9 cellular contexts compared by ENCODE assay signal in genomic region chr9:96942181-96942580, GRCh38. TPM values are rescaled to one million over a fixed set of nuclear protein-coding genes. Genes with fewer than 3 reads are reported as not detected.
DNase-seq lines count a peak whose midpoint lies in the region; ATAC-seq, FAIRE-seq and TF ChIP-seq lines count a peak whose summit lies in the region.
"Not testable (repeated sequence)": the region's sequence is repeated elsewhere in the genome, so short reads cannot be mapped to it uniquely, and the experiment has no call there.
"Had no signal": no experiment of that assay in that cellular context is flagged by ENCODE, and none has a peak within 500 bp of the region (broad histone marks: within the 10 kb centered on the region; RNA-seq: fewer than 3 reads in every experiment).

No MANE protein-coding gene starts in this region.

- H3K23me2 ChIP-seq in H1 (ENCODE audit: low read depth, low read length) = not testable (repeated sequence)

- H3K4me1 ChIP-seq in GM23338 (ENCODE audit: insufficient read depth); H1 (replicated peaks in 1 of 4; ENCODE audit: control insufficient read depth in 3 of 4, insufficient read depth in 4 of 4, low read length in 3 of 4); lower lobe of right lung; pancreas: not testable (repeated sequence)

- not testable (repeated sequence) for H4K20me1 ChIP-seq in GM23338 (replicated peaks; ENCODE audit: insufficient read depth); H1 (replicated peaks in 1 of 2; ENCODE audit: control insufficient read depth in 1 of 2, insufficient read depth in 2 of 2, low read length in 2 of 2)

- H3K9me3 ChIP-seq in H1 (ENCODE audit: insufficient read depth in 2 of 2, low read depth in 1 of 2, low read length in 1 of 2); lower lobe of right lung; pancreas: not testable (repeated sequence)

- not testable (repeated sequence) for TF ChIP-seq POLR2A in H1 (IDR thresholded peaks at IDR 0.05; ENCODE audit: control extremely low read depth in 1 of 2, low read depth in 2 of 2, low read length in 2 of 2)

- H2AFZ ChIP-seq in GM23338; H1 (ENCODE audit: low read length): not testable (repeated sequence)

- DNase-seq in GM23338 (ENCODE audit: low spot score); activated CD8-positive, alpha-beta T cell treated with anti-CD3 and anti-CD28 coated beads, Interleukin-2, amount 10 ng/mL, durations not matched to agents 7 days and 5 days; activated naive CD8-positive, alpha-beta T cell treated with anti-CD3 and anti-CD28 coated beads, Interleukin-2, amount 50 U/mL, for 24 hours; H1 (ENCODE audit: low read depth in 1 of 2, low spot score in 2 of 2); left colon; lower lobe of right lung; pancreas: not testable (repeated sequence)

- not testable (repeated sequence) for H2BK15ac ChIP-seq in H1 (ENCODE audit: low read length)

- not testable (repeated sequence) for H3K14ac ChIP-seq in H1 (ENCODE audit: insufficient read length)

- H2BK12ac ChIP-seq in H1 (ENCODE audit: low read depth, low read length) = not testable (repeated sequence)

- H2AK5ac ChIP-seq in H1 (ENCODE audit: low read depth, low read length) = not testable (repeated sequence)

- H4K91ac ChIP-seq in H1 (replicated peaks; ENCODE audit: insufficient read length, low read length) = not testable (repeated sequence)

- not testable (repeated sequence) for H3K36me3 Mint-ChIP-seq in GM23338 (ENCODE audit: low read depth); activated CD8-positive, alpha-beta T cell treated with anti-CD3 and anti-CD28 coated beads, Interleukin-2, amount 10 ng/mL, durations not matched to agents 7 days and 5 days (ENCODE audit: low read depth); activated naive CD8-positive, alpha-beta T cell treated with anti-CD3 and anti-CD28 coated beads, Interleukin-2, amount 50 U/mL, for 24 hours (ENCODE audit: low read depth)

- not testable (repeated sequence) for H3K18ac ChIP-seq in H1 (ENCODE audit: extremely low read depth, low read length)

- not testable (repeated sequence) for H3K4me1 Mint-ChIP-seq in GM23338; activated CD8-positive, alpha-beta T cell treated with anti-CD3 and anti-CD28 coated beads, Interleukin-2, amount 10 ng/mL, durations not matched to agents 7 days and 5 days (ENCODE audit: low read depth); activated naive CD8-positive, alpha-beta T cell treated with anti-CD3 and anti-CD28 coated beads, Interleukin-2, amount 50 U/mL, for 24 hours

- FAIRE-seq in H1 (lab: Jason Lieb, UNC) = peak; percentile 39
- not testable (repeated sequence) for FAIRE-seq in pancreas (lab: Jason Lieb, UNC)

- H3K23ac ChIP-seq in H1 (ENCODE audit: insufficient read length) = not testable (repeated sequence)

- not testable (repeated sequence) for TF ChIP-seq EP300 in H1 (IDR thresholded peaks at IDR 0.05; ENCODE audit: borderline replicate concordance in 1 of 2, low read depth in 2 of 2, low read length in 2 of 2)

- not testable (repeated sequence) for H3K27me3 Mint-ChIP-seq in GM23338 (ENCODE audit: insufficient read depth, low read depth, poor library complexity); activated CD8-positive, alpha-beta T cell treated with anti-CD3 and anti-CD28 coated beads, Interleukin-2, amount 10 ng/mL, durations not matched to agents 7 days and 5 days (ENCODE audit: low read depth); activated naive CD8-positive, alpha-beta T cell treated with anti-CD3 and anti-CD28 coated beads, Interleukin-2, amount 50 U/mL, for 24 hours

- not testable (repeated sequence) for H3K27ac Mint-ChIP-seq in GM23338; activated CD8-positive, alpha-beta T cell treated with anti-CD3 and anti-CD28 coated beads, Interleukin-2, amount 10 ng/mL, durations not matched to agents 7 days and 5 days; activated naive CD8-positive, alpha-beta T cell treated with anti-CD3 and anti-CD28 coated beads, Interleukin-2, amount 50 U/mL, for 24 hours

- H2BK120ac ChIP-seq in H1 (replicated peaks; ENCODE audit: low read depth, low read length) = not testable (repeated sequence)

- not testable (repeated sequence) for TF ChIP-seq RAD21 in H1 (IDR thresholded peaks at IDR 0.05 in 1 of 2, conservative IDR thresholded peaks at IDR 0.05 in 1 of 2; ENCODE audit: low read depth in 2 of 2, low read length in 2 of 2)

- POLR2A ChIA-PET in activated CD8-positive, alpha-beta T cell treated with anti-CD3 and anti-CD28 coated beads, Interleukin-2, amount 10 ng/mL, durations not matched to agents 7 days and 5 days (lab: Charles Lee); H1 (lab: Charles Lee; ENCODE audit: partially characterized antibody): not testable (repeated sequence)

- not testable (repeated sequence) for TF ChIP-seq CTCF in GM23338 (conservative IDR thresholded peaks at IDR 0.05; ENCODE audit: low read depth in 2 of 2); H1 (IDR thresholded peaks at IDR 0.05; ENCODE audit: control extremely low read depth in 1 of 3, insufficient read depth in 1 of 3, low read depth in 1 of 3, low read length in 3 of 3); lower lobe of right lung (IDR thresholded peaks at IDR 0.05); pancreas (IDR thresholded peaks at IDR 0.05)

- H3K27me3 ChIP-seq in GM23338 (ENCODE audit: insufficient read depth); H1 (replicated peaks in 1 of 4; ENCODE audit: control insufficient read depth in 3 of 4, extremely low read depth in 1 of 4, insufficient read depth in 3 of 4, low read length in 3 of 4); lower lobe of right lung (ENCODE audit: low read depth); pancreas: not testable (repeated sequence)

- peak; percentile 86 for ATAC-seq in GM23338
- peak; percentile 64 for ATAC-seq in activated CD8-positive, alpha-beta T cell treated with anti-CD3 and anti-CD28 coated beads, Interleukin-2, amount 10 ng/mL, durations not matched to agents 7 days and 5 days
- ATAC-seq in activated naive CD8-positive, alpha-beta T cell treated with anti-CD3 and anti-CD28 coated beads, Interleukin-2, amount 50 U/mL, for 24 hours = peak; percentile 14
- ATAC-seq in left colon = peak; percentile 25
- peak; percentile 50 to 58 for ATAC-seq in lower lobe of right lung
- ATAC-seq in pancreas = peak in 3 of 4 donors; percentile 45 to 57 (median 53)

- H3K36me3 ChIP-seq in GM23338 (ENCODE audit: insufficient read depth); H1 (ENCODE audit: control insufficient read depth in 2 of 4, insufficient read depth in 4 of 4, low read length in 3 of 4); lower lobe of right lung; pancreas: not testable (repeated sequence)

- H3K4me2 ChIP-seq in GM23338; H1 (ENCODE audit: insufficient read depth in 1 of 2, low read depth in 2 of 2, low read length in 2 of 2): not testable (repeated sequence)

- H3F3A ChIP-seq in GM23338 (replicated peaks; ENCODE audit: low read depth) = not testable (repeated sequence)

- H3K4me3 Mint-ChIP-seq in GM23338; activated CD8-positive, alpha-beta T cell treated with anti-CD3 and anti-CD28 coated beads, Interleukin-2, amount 10 ng/mL, durations not matched to agents 7 days and 5 days; activated naive CD8-positive, alpha-beta T cell treated with anti-CD3 and anti-CD28 coated beads, Interleukin-2, amount 50 U/mL, for 24 hours: not testable (repeated sequence)

- H3K9me3 Mint-ChIP-seq in GM23338; activated CD8-positive, alpha-beta T cell treated with anti-CD3 and anti-CD28 coated beads, Interleukin-2, amount 10 ng/mL, durations not matched to agents 7 days and 5 days (ENCODE audit: insufficient read depth); activated naive CD8-positive, alpha-beta T cell treated with anti-CD3 and anti-CD28 coated beads, Interleukin-2, amount 50 U/mL, for 24 hours: not testable (repeated sequence)

- not testable (repeated sequence) for H3K56ac ChIP-seq in H1 (replicated peaks; ENCODE audit: insufficient read length, low read depth, low read length)

- H4K5ac ChIP-seq in H1 (ENCODE audit: insufficient read length, low read depth, low read length) = not testable (repeated sequence)

- not testable (repeated sequence) for H3K9ac ChIP-seq in H1 (replicated peaks in 1 of 4; ENCODE audit: extremely low read depth in 1 of 4, low read depth in 3 of 4, low read length in 3 of 4)

- WGBS in H1 (ENCODE audit: extremely low coverage in 1 of 2, insufficient coverage in 1 of 2, insufficient read length in 1 of 2, insufficient replicate concordance in 2 of 2, low coverage in 1 of 2, low lambda C conversion rate in 2 of 2, missing lambda C conversion rate in 1 of 2), 2 experiments = no CpG with 5 or more reads among the region's 4 CpGs
- 80% methylated on average over 1 of the region's 4 CpGs; no CpG with 5 or more reads in 1 of the 2 donors for WGBS in pancreas, 2 donors

- not testable (repeated sequence) for H2BK5ac ChIP-seq in H1 (ENCODE audit: low read depth, low read length)

- not testable (repeated sequence) for H4K8ac ChIP-seq in H1 (ENCODE audit: extremely low read depth, insufficient read depth, low read length)

- not testable (repeated sequence) for H3K4me3 ChIP-seq in GM23338; H1 (ENCODE audit: extremely low read depth in 1 of 4, insufficient read depth in 2 of 4, low read depth in 3 of 4, low read length in 4 of 4); lower lobe of right lung; pancreas

- H3K9me2 ChIP-seq in GM23338 (ENCODE audit: insufficient read depth) = not testable (repeated sequence)

- H3K79me1 ChIP-seq in H1 (ENCODE audit: low read depth, low read length) = not testable (repeated sequence)

- not testable (repeated sequence) for H3K27ac ChIP-seq in GM23338 (ENCODE audit: low read depth); H1 (ENCODE audit: low read depth, low read length); lower lobe of right lung; pancreas

- intact Hi-C loops in left colon (cut with DNase I, micrococcal nuclease); lower lobe of right lung (cut with DNase I); pancreas (cut with DNase I): not testable (repeated sequence)

- H3K79me2 ChIP-seq in GM23338 (replicated peaks; ENCODE audit: insufficient read depth); H1 (ENCODE audit: control insufficient read depth in 1 of 2, insufficient read depth in 2 of 2, low read length in 2 of 2): not testable (repeated sequence)

- CTCF ChIA-PET in activated CD8-positive, alpha-beta T cell treated with anti-CD3 and anti-CD28 coated beads, Interleukin-2, amount 10 ng/mL, durations not matched to agents 7 days and 5 days (lab: Charles Lee); H1 (lab: Charles Lee; ENCODE audit: partially characterized antibody): not testable (repeated sequence)

- not testable (repeated sequence) for H3K4ac ChIP-seq in H1 (replicated peaks; ENCODE audit: insufficient read length, low read depth, low read length)

- not testable (repeated sequence) for H2BK20ac ChIP-seq in H1 (ENCODE audit: low read length)

RNA-seq across cellular contexts. Expression of gene NUTM2G, which starts 13.5 kb away (rescaled TPM):
- total RNA-seq in GM23338 (2014; rRNA removed; shearing (Covaris generic)) = 0.54 and 1.6 TPM in 2 replicates
- polyA plus RNA-seq in GM23338 (2016; fragmentation: Nextera tagmentation; extraction: Ambion mirVana) (0.70 and 0.76 TPM in 2 replicates), H1 (2011; rRNA removed) (0.27 and 0.42 TPM in 2 replicates), pancreas (not detected)
- total RNA-seq in activated CD8-positive, alpha-beta T cell treated with anti-CD3 and anti-CD28 coated beads, Interleukin-2, amount 10 ng/mL, durations not matched to agents 7 days and 5 days = not detected
- 0.25 TPM in 1 of 2 replicates, not detected in the other for total RNA-seq in H1 (2021; fragmentation: NEBNext Ultra II Directional; extraction: Animal tissue kit (Norgen Biotek cat#: 25700))
- polyA plus RNA-seq in H1 (2011; cell fraction: cytosol; rRNA removed) = 0.39 TPM
- 0.61 TPM for polyA plus RNA-seq in H1 (2011; cell fraction: nucleus; rRNA removed)
- polyA plus RNA-seq in H1 (2012, experiment 1 of 2) = 1.4 to 1.9 TPM (median 1.5 TPM) in 4 replicates
- 0.54 TPM for polyA plus RNA-seq in H1 (2012, experiment 2 of 2)
- polyA plus RNA-seq in H1 (2013, experiment 1 of 2) = 0.08 TPM
- polyA plus RNA-seq in H1 (2013, experiment 2 of 2) = 0.13 TPM
- polyA minus RNA-seq in H1 (2011; rRNA and poly(A)+ RNA removed) = 0.07 and 0.16 TPM in 2 replicates
- not detected for polyA minus RNA-seq in H1 (2011; cell fraction: cytosol; rRNA and poly(A)+ RNA removed)
- polyA minus RNA-seq in H1 (2011; cell fraction: nucleus; rRNA and poly(A)+ RNA removed) = 0.80 TPM
- total RNA-seq in left colon (not detected), lower lobe of right lung (not detected), pancreas (not detected)
- total RNA-seq: A673, IMR-90 had no signal
- polyA plus RNA-seq: IMR-90 had no signal

Comparison
In these comparisons a context has a peak if more than half of its experiments do, and no peak if none do; other contexts are left out.
1. ATAC-seq: peak in every context shown above with its lines; median percentile 86 in GM23338; 64 in activated CD8-positive, alpha-beta T cell treated with anti-CD3 and anti-CD28 coated beads, Interleukin-2, amount 10 ng/mL, durations not matched to agents 7 days and 5 days; 54 in lower lobe of right lung; 53 in pancreas; 25 in left colon; 14 in activated naive CD8-positive, alpha-beta T cell treated with anti-CD3 and anti-CD28 coated beads, Interleukin-2, amount 50 U/mL, for 24 hours.